18 cellular contexts compared by ENCODE assay signal in genomic region chr6:1960484-1961142, GRCh38.
A peak's percentile ranks its signal among the peaks of the same experiment; 100 is the strongest.
DNase-seq lines count a peak whose midpoint lies in the region; ATAC-seq, FAIRE-seq and TF ChIP-seq lines count a peak whose summit lies in the region.
"Had no signal": no experiment of that assay in that cellular context is flagged by ENCODE, and none has a peak within 500 bp of the region (broad histone marks: within the 10 kb centered on the region; RNA-seq: fewer than 3 reads in every experiment).

No MANE protein-coding gene starts in this region.

- peak overlapping the region in 1 of 3 experiments; percentile 9 for H3K4me3 ChIP-seq in keratinocyte (ENCODE audit: control insufficient read depth in 2 of 3, extremely low read depth in 1 of 3, insufficient read depth in 2 of 3, low read depth in 1 of 3, low read length in 3 of 3)
- no peak overlapping the region for H3K4me3 ChIP-seq in smooth muscle cell
- H3K4me3 ChIP-seq: A549, HAP-1 had no signal

- H3K27ac ChIP-seq in keratinocyte (ENCODE audit: control insufficient read depth, insufficient read depth, low read length) (peak overlapping the region; percentile 55), smooth muscle cell (ENCODE audit: low read depth) (peak overlapping the region; percentile 40)
- H3K27ac ChIP-seq: 22Rv1, A549, C4-2B had no signal

- H3K9me1 ChIP-seq in keratinocyte (ENCODE audit: control insufficient read depth, extremely low read depth, insufficient read depth, low read length) = no peaks in the 10 kb centered on the region

- H3K36me3 Mint-ChIP-seq in activated naive CD4-positive, alpha-beta T cell treated with anti-CD3 and anti-CD28 coated beads, Interleukin-2, amount 10 ng/mL, durations not matched to agents 7 days and 5 days = peaks cover 6% of the 10 kb centered on the region
- no peaks in the 10 kb centered on the region for H3K36me3 Mint-ChIP-seq in activated naive CD4-positive, alpha-beta T cell treated with anti-CD3 and anti-CD28 coated beads, Interleukin-2, amount 50 U/mL, for 72 hours
- no peaks in the 10 kb centered on the region for H3K36me3 Mint-ChIP-seq in WTC11

- H3K9me3 ChIP-seq in keratinocyte (ENCODE audit: control insufficient read depth, low read depth, low read length) = no peaks in the 10 kb centered on the region
- H3K9me3 ChIP-seq in smooth muscle cell (replicated peaks; ENCODE audit: low read depth) = no peaks in the 10 kb centered on the region
- H3K9me3 ChIP-seq: A549, HAP-1 had no signal

- no peaks in the 10 kb centered on the region for H3K27me3 Mint-ChIP-seq in activated naive CD4-positive, alpha-beta T cell treated with anti-CD3 and anti-CD28 coated beads, Interleukin-2, amount 10 ng/mL, durations not matched to agents 7 days and 5 days
- H3K27me3 Mint-ChIP-seq in WTC11 (ENCODE audit: low read depth) = no peaks in the 10 kb centered on the region
- H3K27me3 Mint-ChIP-seq: CD4-positive, alpha-beta T cell had no signal

- TF ChIP-seq CTCF in WTC11 (IDR thresholded peaks at IDR 0.05) = no peak
- no peak for TF ChIP-seq CTCF in keratinocyte (optimal IDR thresholded peaks at IDR 0.05 in 1 of 3, IDR thresholded peaks at IDR 0.05 in 1 of 3, conservative IDR thresholded peaks at IDR 0.05 in 1 of 3; ENCODE audit: extremely low read depth in 1 of 3, insufficient read depth in 2 of 3, low read length in 3 of 3)
- no peak for TF ChIP-seq CTCF in smooth muscle cell (IDR thresholded peaks at IDR 0.05; ENCODE audit: borderline replicate concordance, insufficient read depth, poor library complexity, severe bottlenecking)

- H3K79me2 ChIP-seq in keratinocyte (ENCODE audit: control insufficient read depth, insufficient read depth, low read length) = no peaks in the 10 kb centered on the region
- no peaks in the 10 kb centered on the region for H3K79me2 ChIP-seq in smooth muscle cell (ENCODE audit: low read depth)

- no peaks in the 10 kb centered on the region for H3F3A ChIP-seq in smooth muscle cell (ENCODE audit: low read depth)

- dilution Hi-C loops in keratinocyte (cut with MboI; ENCODE audit: extremely low pct_ligation_motif_present, low sequenced_read_pairs) = no loop called here

- H4K20me1 ChIP-seq in keratinocyte (ENCODE audit: control insufficient read depth, extremely low read depth, insufficient read depth, low read length) = no peaks in the 10 kb centered on the region
- H4K20me1 ChIP-seq in smooth muscle cell (ENCODE audit: low read depth) = no peaks in the 10 kb centered on the region

- H3K36me3 ChIP-seq in keratinocyte (ENCODE audit: control insufficient read depth in 2 of 2, extremely low read depth in 1 of 2, insufficient read depth in 2 of 2, low read length in 2 of 2) (peaks cover 0 to 4% of the 10 kb centered on the region in 2 experiments), smooth muscle cell (ENCODE audit: low read depth) (no peaks in the 10 kb centered on the region)
- H3K36me3 ChIP-seq: HAP-1 had no signal

- H3K9me3 Mint-ChIP-seq in activated naive CD4-positive, alpha-beta T cell treated with anti-CD3 and anti-CD28 coated beads, Interleukin-2, amount 10 ng/mL, durations not matched to agents 7 days and 5 days = no peaks in the 10 kb centered on the region
- no peaks in the 10 kb centered on the region for H3K9me3 Mint-ChIP-seq in activated naive CD4-positive, alpha-beta T cell treated with anti-CD3 and anti-CD28 coated beads, Interleukin-2, amount 50 U/mL, for 72 hours
- no peaks in the 10 kb centered on the region for H3K9me3 Mint-ChIP-seq in WTC11

- CTCF ChIA-PET in activated naive CD4-positive, alpha-beta T cell treated with anti-CD3 and anti-CD28 coated beads, Interleukin-2, amount 10 ng/mL, durations not matched to agents 7 days and 5 days (lab: Charles Lee) = no interaction called here
- CTCF ChIA-PET in WTC11 (lab: Charles Lee) = no interaction called here

- WGBS in smooth muscle cell (ENCODE audit: low lambda C conversion rate) = 87% methylated on average over 13 of the region's 13 CpGs

- H3K9ac ChIP-seq in keratinocyte (ENCODE audit: control insufficient read depth, extremely low read depth, insufficient read depth, low read length) (peak overlapping the region; percentile 36), smooth muscle cell (ENCODE audit: low read depth) (no peak overlapping the region)

- H3K4me1 Mint-ChIP-seq in activated naive CD4-positive, alpha-beta T cell treated with anti-CD3 and anti-CD28 coated beads, Interleukin-2, amount 10 ng/mL, durations not matched to agents 7 days and 5 days = no peaks in the 10 kb centered on the region
- H3K4me1 Mint-ChIP-seq in WTC11 = peaks cover 16% of the 10 kb centered on the region; the same call in 1 of the 2 replicates

- peaks cover 11% of the 10 kb centered on the region for H3K4me1 ChIP-seq in keratinocyte (ENCODE audit: control insufficient read depth, extremely low read depth, insufficient read depth, low read length)
- H3K4me1 ChIP-seq in smooth muscle cell (ENCODE audit: low read depth) = no peaks in the 10 kb centered on the region
- H3K4me1 ChIP-seq: A549, HAP-1 had no signal

- H3K4me2 ChIP-seq in keratinocyte (ENCODE audit: control insufficient read depth, extremely low read depth, insufficient read depth, low read depth, low read length) (peak overlapping the region; percentile 68), smooth muscle cell (no peak overlapping the region)
- H3K4me2 ChIP-seq: A549 had no signal

- no peak overlapping the region for H3K4me3 Mint-ChIP-seq in activated naive CD4-positive, alpha-beta T cell treated with anti-CD3 and anti-CD28 coated beads, Interleukin-2, amount 10 ng/mL, durations not matched to agents 7 days and 5 days
- no peak overlapping the region for H3K4me3 Mint-ChIP-seq in WTC11
- H3K4me3 Mint-ChIP-seq: CD4-positive, alpha-beta T cell had no signal

- POLR2A ChIA-PET in WTC11 (lab: Charles Lee) = no interaction called here

- ATAC-seq in activated naive CD4-positive, alpha-beta T cell treated with anti-CD3 and anti-CD28 coated beads, Interleukin-2, amount 50 U/mL, for 72 hours = no peak
- ATAC-seq in WTC11 = no peak
- ATAC-seq: A549 had no signal

- no peak for DNase-seq in activated naive CD4-positive, alpha-beta T cell treated with anti-CD3 and anti-CD28 coated beads, Interleukin-2, amount 10 ng/mL, durations not matched to agents 7 days and 5 days
- no peak for DNase-seq in activated naive CD4-positive, alpha-beta T cell treated with anti-CD3 and anti-CD28 coated beads, Interleukin-2, amount 50 U/mL, for 72 hours (ENCODE audit: low spot score in 2 of 2)
- DNase-seq in WTC11 (ENCODE audit: low spot score) (no peak), keratinocyte (ENCODE audit: low read depth, low spot score) (no peak), smooth muscle cell (lab: John Stamatoyannopoulos, UW; ENCODE audit: unreplicated experiment) (no peak), NCI-H1417 (lab: John Stamatoyannopoulos, UW) (no peak), NOMO-1 treated with DMSO at 0.1 percent for 48 hours (lab: John Stamatoyannopoulos, UW; ENCODE audit: unreplicated experiment) (no peak), OCI-M2 (lab: John Stamatoyannopoulos, UW; ENCODE audit: unreplicated experiment) (no peak)
- DNase-seq: AML-193; CD4-positive, alpha-beta T cell; DMS153; DMS79; GDM1 had no signal

- peak; percentile 72 for FAIRE-seq in keratinocyte (lab: Jason Lieb, UNC)
- FAIRE-seq: A549, H1 had no signal

- H3K27ac Mint-ChIP-seq in activated naive CD4-positive, alpha-beta T cell treated with anti-CD3 and anti-CD28 coated beads, Interleukin-2, amount 10 ng/mL, durations not matched to agents 7 days and 5 days = peak overlapping the region; percentile 9
- no peak overlapping the region for H3K27ac Mint-ChIP-seq in activated naive CD4-positive, alpha-beta T cell treated with anti-CD3 and anti-CD28 coated beads, Interleukin-2, amount 50 U/mL, for 72 hours
- peak overlapping the region; percentile 46; the same call in 1 of the 2 replicates for H3K27ac Mint-ChIP-seq in WTC11
- H3K27ac Mint-ChIP-seq: CD4-positive, alpha-beta T cell had no signal

- H3K27me3 ChIP-seq in keratinocyte (ENCODE audit: control insufficient read depth, extremely low read depth, insufficient read depth, low read length) (no peaks in the 10 kb centered on the region), smooth muscle cell (ENCODE audit: low read depth) (no peaks in the 10 kb centered on the region)

- H2AFZ ChIP-seq in keratinocyte (ENCODE audit: control insufficient read depth, low read length) (peak overlapping the region; percentile 26), smooth muscle cell (ENCODE audit: low read depth) (no peak overlapping the region)

TF ChIP-seq in WTC11, 78 proteins besides CTCF, POLR2A, EP300 and RAD21:
- TF ChIP-seq ZNF263 (CRISPR knock-in tag; IDR thresholded peaks at IDR 0.05; ENCODE audit: low read depth) (no peak), TP53 (CRISPR knock-in tag; IDR thresholded peaks at IDR 0.05) (no peak), ZBTB43 (CRISPR knock-in tag; IDR thresholded peaks at IDR 0.05) (no peak), ZNF232 (CRISPR knock-in tag; IDR thresholded peaks at IDR 0.05) (no peak), MAX (CRISPR knock-in tag; IDR thresholded peaks at IDR 0.05) (no peak)

Comparison
In these comparisons a context has a peak if more than half of its experiments do, and no peak if none do; other contexts are left out.
1. H3K27ac Mint-ChIP-seq: peak in activated naive CD4-positive, alpha-beta T cell treated with anti-CD3 and anti-CD28 coated beads, Interleukin-2, amount 10 ng/mL, durations not matched to agents 7 days and 5 days (single experiment) and WTC11 (single experiment); none in activated naive CD4-positive, alpha-beta T cell treated with anti-CD3 and anti-CD28 coated beads, Interleukin-2, amount 50 U/mL, for 72 hours (0 of 2).